In genomic region chr6:18308070-18308735, GRCh38 we compare ENCODE assay signal across 19 cellular contexts. TPM values are rescaled to one million over a fixed set of nuclear protein-coding genes. Genes with fewer than 3 reads are reported as not detected.
DNase-seq lines count a peak whose midpoint lies in the region; TF ChIP-seq lines count a peak whose summit lies in the region.
"Had no signal": no experiment of that assay in that cellular context is flagged by ENCODE, and none has a peak within 500 bp of the region (broad histone marks: within the 10 kb centered on the region; RNA-seq: fewer than 3 reads in every experiment).

No MANE protein-coding gene starts in this region.

- no peak for TF ChIP-seq RAD21 in SK-N-SH (IDR thresholded peaks at IDR 0.05; ENCODE audit: low read length)

- 0 out of 4 replicates have a peak, but pooled peaks of 1 of the 2 experiments have one; percentile 35 for TF ChIP-seq EP300 in SK-N-SH (IDR thresholded peaks at IDR 0.05; ENCODE audit: borderline replicate concordance in 1 of 2, low read depth in 1 of 2, low read length in 1 of 2)

- H3K9ac ChIP-seq in SK-N-SH: no peak overlapping the region

- TF ChIP-seq CTCF in SK-N-SH (IDR thresholded peaks at IDR 0.05) (no peak), fibroblast of the aortic adventitia (IDR thresholded peaks at IDR 0.05; ENCODE audit: insufficient read depth, low read length) (no peak)

- no peaks in the 10 kb centered on the region for H3K27me3 ChIP-seq in SK-N-SH (ENCODE audit: insufficient read depth)
- H3K27me3 ChIP-seq in CD8-positive, alpha-beta memory T cell (ENCODE audit: insufficient read depth, low read length, poor library complexity, severe bottlenecking): no peaks in the 10 kb centered on the region
- H3K27me3 ChIP-seq: heart left ventricle, tibial artery had no signal

- 72% methylated on average over 4 of the region's 4 CpGs for WGBS in SK-N-SH (ENCODE audit: low lambda C conversion rate)

- peaks cover 0 to 3% (median 0%) of the 10 kb centered on the region in 3 donors for H3K36me3 Mint-ChIP-seq in CD8-positive, alpha-beta memory T cell
- H3K36me3 Mint-ChIP-seq: activated naive CD4-positive, alpha-beta T cell treated with anti-CD3 and anti-CD28 coated beads, Interleukin-2, amount 50 U/mL, for 72 hours had no signal

- H3K9me3 ChIP-seq in SK-N-SH: no peaks in the 10 kb centered on the region
- H3K9me3 ChIP-seq in CD8-positive, alpha-beta memory T cell (ENCODE audit: low read length): no peaks in the 10 kb centered on the region
- H3K9me3 ChIP-seq: heart left ventricle, tibial artery had no signal

- H3K27ac ChIP-seq in SK-N-SH (ENCODE audit: low read depth in 2 of 2, low read length in 1 of 2): peak overlapping the region in 1 of 2 experiments; percentile 40; a peak in 2 of 4 replicates
- no peak overlapping the region for H3K27ac ChIP-seq in CD8-positive, alpha-beta memory T cell (ENCODE audit: low read depth, low read length)
- H3K27ac ChIP-seq: heart left ventricle, tibial artery had no signal

- no peaks in the 10 kb centered on the region for H3K9me2 ChIP-seq in SK-N-SH

- no peaks in the 10 kb centered on the region for H3K36me3 ChIP-seq in SK-N-SH (replicated peaks in 1 of 2; ENCODE audit: control insufficient read depth in 1 of 2, insufficient read depth in 2 of 2, low read length in 1 of 2)
- H3K36me3 ChIP-seq in CD8-positive, alpha-beta memory T cell (ENCODE audit: insufficient read depth, low read length): no peaks in the 10 kb centered on the region
- H3K36me3 ChIP-seq: heart left ventricle, tibial artery had no signal

- no peaks in the 10 kb centered on the region for H3K79me2 ChIP-seq in SK-N-SH (ENCODE audit: insufficient read depth)

- in situ Hi-C loops in ACHN (cut with HindIII; ENCODE audit: low pct_ligation_motif_present, low pct_unique_long_range_greater_than_20kb, low sequenced_read_pairs): no loop called here

- peak overlapping the region; percentile 48; the same call in 1 of the 2 replicates for H2AFZ ChIP-seq in SK-N-SH (ENCODE audit: low read depth)

- DNase-seq in ACHN (peak; percentile 47), GM04503 (ENCODE audit: low read depth) (peak; percentile 63), SK-N-SH (no peak), fibroblast of the aortic adventitia (ENCODE audit: low read depth) (peak; percentile 29), amniotic stem cell (lab: John Stamatoyannopoulos, UW) (no peak), NCI-H524 (lab: John Stamatoyannopoulos, UW) (no peak), SHP77 treated with DMSO at 0.1 percent for 48 hours (lab: John Stamatoyannopoulos, UW) (no peak)
- DNase-seq in CD8-positive, alpha-beta memory T cell: no peak
- DNase-seq: activated CD4-positive, alpha-beta T cell treated with anti-CD3 and anti-CD28 coated beads for 4 hours; GDM1; heart left ventricle; KBM-7; kidney; midbrain; NCI-H1092 treated with DMSO at 0.1 percent for 48 hours; NCI-H2171 treated with DMSO at 0.1 percent for 48 hours; occipital lobe; tibial artery had no signal

- POLR2A ChIA-PET in SK-N-SH (lab: Yijun Ruan, JAX): no interaction called here
- POLR2A ChIA-PET in CD8-positive, alpha-beta memory T cell (lab: Charles Lee): no interaction called here

- H3F3A ChIP-seq in SK-N-SH (replicated peaks; ENCODE audit: insufficient read depth): peaks cover 14% of the 10 kb centered on the region

- H3K9me3 Mint-ChIP-seq in CD8-positive, alpha-beta memory T cell: peaks cover 0 to 4% (median 3%) of the 10 kb centered on the region in 5 donors
- H3K9me3 Mint-ChIP-seq: activated naive CD4-positive, alpha-beta T cell treated with anti-CD3 and anti-CD28 coated beads, Interleukin-2, amount 50 U/mL, for 72 hours had no signal

- CTCF ChIA-PET in SK-N-SH (lab: Yijun Ruan, JAX): no interaction called here
- CTCF ChIA-PET in CD8-positive, alpha-beta memory T cell (lab: Charles Lee): interaction anchor here (1.1 kb wide), 1 partner anchor 9 kb away, joined by 3 read pairs; no protein-coding TSS in a partner anchor

- H3K4me2 ChIP-seq in SK-N-SH: peak overlapping the region; percentile 47

- no peaks in the 10 kb centered on the region for H4K20me1 ChIP-seq in SK-N-SH (ENCODE audit: insufficient read depth)

- no peak overlapping the region for H3K4me3 Mint-ChIP-seq in CD8-positive, alpha-beta memory T cell

- H3K27me3 Mint-ChIP-seq in CD8-positive, alpha-beta memory T cell: peaks cover 11 to 34% of the 10 kb centered on the region in 2 donors

- H3K4me3 ChIP-seq in SK-N-SH (ENCODE audit: low read depth in 2 of 2, low read length in 1 of 2) (no peak overlapping the region), fibroblast of the aortic adventitia (ENCODE audit: low read depth, low read length) (no peak overlapping the region)
- no peak overlapping the region for H3K4me3 ChIP-seq in CD8-positive, alpha-beta memory T cell (ENCODE audit: low read length)
- H3K4me3 ChIP-seq: heart left ventricle, tibial artery had no signal

- no peaks in the 10 kb centered on the region for H3K4me1 Mint-ChIP-seq in CD8-positive, alpha-beta memory T cell

- H3K27ac Mint-ChIP-seq in CD8-positive, alpha-beta memory T cell: no peak overlapping the region
- H3K27ac Mint-ChIP-seq: activated naive CD4-positive, alpha-beta T cell treated with anti-CD3 and anti-CD28 coated beads, Interleukin-2, amount 50 U/mL, for 72 hours had no signal

- peaks cover 0 to 7% of the 10 kb centered on the region in 2 experiments; a peak in 1 of 4 replicates for H3K4me1 ChIP-seq in SK-N-SH (ENCODE audit: control insufficient read depth in 1 of 2, insufficient read depth in 2 of 2, low read depth in 1 of 2, low read length in 1 of 2)
- H3K4me1 ChIP-seq in CD8-positive, alpha-beta memory T cell (ENCODE audit: insufficient read depth, low read length): no peaks in the 10 kb centered on the region
- H3K4me1 ChIP-seq: tibial artery had no signal

TF ChIP-seq in SK-N-SH, 30 proteins besides CTCF, POLR2A, EP300 and RAD21:
- TF ChIP-seq, protein P1, sequence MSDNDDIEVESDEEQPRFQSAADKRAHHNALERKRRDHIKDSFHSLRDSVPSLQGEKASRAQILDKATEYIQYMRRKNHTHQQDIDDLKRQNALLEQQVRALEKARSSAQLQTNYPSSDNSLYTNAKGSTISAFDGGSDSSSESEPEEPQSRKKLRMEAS (IDR thresholded peaks at IDR 0.05; ENCODE audit: low read depth): 0 out of 2 replicates have a peak, but pooled peaks have one; percentile 7
- 0 out of 2 replicates have a peak, but pooled peaks have one; percentile 12 for TF ChIP-seq JUND (IDR thresholded peaks at IDR 0.05)
- peak; percentile 32; the same call in 1 of the 2 replicates for TF ChIP-seq FOSL2 (IDR thresholded peaks at IDR 0.05; ENCODE audit: borderline replicate concordance, low read depth)
- peak; percentile 19; the same call in 1 of the 2 replicates for TF ChIP-seq TEAD4 (IDR thresholded peaks at IDR 0.05; ENCODE audit: borderline replicate concordance, insufficient read depth)
- TF ChIP-seq CHD2 (IDR thresholded peaks at IDR 0.05; ENCODE audit: low read length, partially characterized antibody): no peak
- no peak for TF ChIP-seq EZH2phosphoT487 (IDR thresholded peaks at IDR 0.05; ENCODE audit: borderline replicate concordance, low read depth)
- TF ChIP-seq ZBTB33 (IDR thresholded peaks at IDR 0.05; ENCODE audit: borderline replicate concordance, low read depth): no peak
- TF ChIP-seq, protein P2, sequence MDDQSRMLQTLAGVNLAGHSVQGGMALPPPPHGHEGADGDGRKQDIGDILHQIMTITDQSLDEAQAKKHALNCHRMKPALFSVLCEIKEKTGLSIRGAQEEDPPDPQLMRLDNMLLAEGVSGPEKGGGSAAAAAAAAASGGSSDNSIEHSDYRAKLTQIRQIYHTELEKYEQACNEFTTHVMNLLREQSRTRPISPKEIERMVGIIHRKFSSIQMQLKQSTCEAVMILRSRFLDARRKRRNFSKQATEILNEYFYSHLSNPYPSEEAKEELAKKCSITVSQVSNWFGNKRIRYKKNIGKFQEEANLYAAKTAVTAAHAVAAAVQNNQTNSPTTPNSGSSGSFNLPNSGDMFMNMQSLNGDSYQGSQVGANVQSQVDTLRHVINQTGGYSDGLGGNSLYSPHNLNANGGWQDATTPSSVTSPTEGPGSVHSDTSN (IDR thresholded peaks at IDR 0.05): peak; percentile 24; the same call in 1 of the 2 replicates
- peak; percentile 7; the same call in 1 of the 2 replicates for TF ChIP-seq NFIC (IDR thresholded peaks at IDR 0.05; ENCODE audit: borderline replicate concordance)

RNA-seq across cellular contexts. Expression of gene DEK, which starts 43.9 kb away (rescaled TPM):
- 34.2 and 35.7 TPM in 2 replicates for polyA plus RNA-seq in SK-N-SH (2012; rRNA removed)
- 49.1 and 63.6 TPM in 2 replicates for polyA plus RNA-seq in SK-N-SH (2012; cell fraction: cytosol; rRNA removed)
- polyA plus RNA-seq in SK-N-SH (2012; cell fraction: nucleus; rRNA removed): 14.3 and 22.4 TPM in 2 replicates
- total RNA-seq in fibroblast of the aortic adventitia (ENCODE audit: low replicate concordance): 156 and 591 TPM in 2 replicates
- 100 to 1,000 TPM; 174 to 181 TPM for total RNA-seq in CD8-positive, alpha-beta memory T cell
- polyA plus RNA-seq in CD8-positive, alpha-beta memory T cell: 90.3 TPM

Comparison
In these comparisons a context has a peak if more than half of its experiments do, and no peak if none do; other contexts are left out.
1. DNase-seq: peak in ACHN (single experiment), GM04503 (single experiment) and fibroblast of the aortic adventitia (single experiment); none in SK-N-SH (single experiment), CD8-positive, alpha-beta memory T cell (0 of 5), amniotic stem cell (single experiment), NCI-H524 (0 of 2) and SHP77 treated with DMSO at 0.1 percent for 48 hours (single experiment).